In genomic region chr4:112234952-112235609, GRCh38 we compare ENCODE assay signal across 1 cellular context.
TF ChIP-seq lines count a peak whose summit lies in the region.

No MANE protein-coding gene starts in this region.

TF ChIP-seq in HepG2, 621 proteins besides CTCF, POLR2A, EP300 and RAD21 (continued from another document):
- TF ChIP-seq CBX2 (IDR thresholded peaks at IDR 0.05; ENCODE audit: low read depth, low read length) = no peak
- TF ChIP-seq CBX2 (CRISPR knock-in tag; IDR thresholded peaks at IDR 0.05; ENCODE audit: low read depth) = no peak
- TF ChIP-seq ZSCAN12 (CRISPR knock-in tag; IDR thresholded peaks at IDR 0.05) = no peak
- TF ChIP-seq RELA (CRISPR knock-in tag; IDR thresholded peaks at IDR 0.05) = no peak
- TF ChIP-seq HMGXB4 (CRISPR knock-in tag; IDR thresholded peaks at IDR 0.05; ENCODE audit: borderline replicate concordance in 1 of 2, low read depth in 1 of 2) = no peak
- no peak for TF ChIP-seq ZNF225 (CRISPR knock-in tag; IDR thresholded peaks at IDR 0.05)
- no peak for TF ChIP-seq DNMT1 (CRISPR knock-in tag; IDR thresholded peaks at IDR 0.05)
- TF ChIP-seq THYN1 (CRISPR knock-in tag; IDR thresholded peaks at IDR 0.05; ENCODE audit: borderline replicate concordance, low read depth) = no peak
- 0 out of 2 replicates have a peak, but pooled peaks have one; percentile 18 for TF ChIP-seq RBFOX2 (IDR thresholded peaks at IDR 0.05; ENCODE audit: low read depth, low read length)
- no peak for TF ChIP-seq ZNF670 (CRISPR knock-in tag; IDR thresholded peaks at IDR 0.05; ENCODE audit: borderline replicate concordance)
- no peak for TF ChIP-seq SRSF9 (IDR thresholded peaks at IDR 0.05; ENCODE audit: borderline replicate concordance, insufficient read depth, low read depth, low read length, poor library complexity, severe bottlenecking)
- TF ChIP-seq PPARG (CRISPR knock-in tag; conservative IDR thresholded peaks at IDR 0.05) = 0 out of 2 replicates have a peak, but pooled peaks have one; percentile 34
- TF ChIP-seq TOE1 (CRISPR knock-in tag; IDR thresholded peaks at IDR 0.05) = no peak
- TF ChIP-seq FOSL2 (CRISPR knock-in tag; IDR thresholded peaks at IDR 0.05) = peak; percentile 79
- no peak for TF ChIP-seq NAIF1 (CRISPR knock-in tag; IDR thresholded peaks at IDR 0.05; ENCODE audit: borderline replicate concordance)
- TF ChIP-seq GATAD2A (CRISPR knock-in tag; IDR thresholded peaks at IDR 0.05) = 0 out of 2 replicates have a peak, but pooled peaks have one; percentile 28
- peak; percentile 23; the same call in 1 of the 2 replicates for TF ChIP-seq FOSL1 (CRISPR knock-in tag; IDR thresholded peaks at IDR 0.05; ENCODE audit: borderline replicate concordance)
- 0 out of 2 replicates have a peak, but pooled peaks have one; percentile 18 for TF ChIP-seq MED1 (CRISPR knock-in tag; IDR thresholded peaks at IDR 0.05)
- no peak for TF ChIP-seq HINFP (CRISPR knock-in tag; IDR thresholded peaks at IDR 0.05; ENCODE audit: low read depth)
- TF ChIP-seq REST (IDR thresholded peaks at IDR 0.05; ENCODE audit: borderline replicate concordance in 1 of 2, low read depth in 1 of 2, low read length in 2 of 2) = no peak
- TF ChIP-seq SRSF4 (IDR thresholded peaks at IDR 0.05; ENCODE audit: low read depth, low read length, poor library complexity, severe bottlenecking) = no peak
- TF ChIP-seq STAG1 (CRISPR knock-in tag; IDR thresholded peaks at IDR 0.05) = peak; percentile 71
- TF ChIP-seq SUZ12 (IDR thresholded peaks at IDR 0.05; ENCODE audit: low read depth, low read length) = no peak
